In genomic region chr14:86761611-86762010, GRCh38 we compare ENCODE assay signal across 1 cellular context.
TF ChIP-seq lines count a peak whose summit lies in the region.

No MANE protein-coding gene starts in this region.

TF ChIP-seq in HepG2, 621 proteins besides CTCF, POLR2A, EP300 and RAD21 (continued from another document and continues in another):
- TF ChIP-seq ZBTB49 (CRISPR knock-in tag; IDR thresholded peaks at IDR 0.05; ENCODE audit: borderline replicate concordance) (no peak), RFX5 (IDR thresholded peaks at IDR 0.05; ENCODE audit: low read depth, low read length) (no peak), ZNF451 (CRISPR knock-in tag; IDR thresholded peaks at IDR 0.05) (no peak), HOXA3 (CRISPR knock-in tag; IDR thresholded peaks at IDR 0.05) (no peak), NR2F1 (CRISPR knock-in tag; IDR thresholded peaks at IDR 0.05) (0 out of 4 replicates have a peak, but pooled peaks of 1 of the 2 experiments have one; percentile 11), ZNF570 (CRISPR knock-in tag; IDR thresholded peaks at IDR 0.05; ENCODE audit: borderline replicate concordance) (no peak), KAT8 (CRISPR knock-in tag; IDR thresholded peaks at IDR 0.05) (0 out of 2 replicates have a peak, but pooled peaks have one; percentile 15), HNRNPH1 (optimal IDR thresholded peaks at IDR 0.05; ENCODE audit: low read depth, low read length) (no peak), NR2C2 (CRISPR knock-in tag; IDR thresholded peaks at IDR 0.05; ENCODE audit: borderline replicate concordance) (peak; percentile 22; the same call in 1 of the 2 replicates), POLR2AphosphoS5 (IDR thresholded peaks at IDR 0.05; ENCODE audit: low read depth, low read length) (no peak), NR2F6 (IDR thresholded peaks at IDR 0.05) (peak; percentile 28; the same call in 1 of the 2 replicates), NR2F6 (CRISPR knock-in tag; IDR thresholded peaks at IDR 0.05) (peak; percentile 50; the same call in 1 of the 2 replicates), KLF16 (CRISPR knock-in tag; IDR thresholded peaks at IDR 0.05) (no peak), BHLHE40 (IDR thresholded peaks at IDR 0.05; ENCODE audit: low read length) (peak; percentile 59; the same call in 1 of the 2 replicates), YEATS4 (CRISPR knock-in tag; IDR thresholded peaks at IDR 0.05; ENCODE audit: borderline replicate concordance) (no peak), SALL1 (CRISPR knock-in tag; IDR thresholded peaks at IDR 0.05) (peak; percentile 45), ATF4 (CRISPR knock-in tag; IDR thresholded peaks at IDR 0.05) (peak in 1 of 2 experiments; percentile 57; a peak in 2 of 4 replicates), FOSL2 (CRISPR knock-in tag; IDR thresholded peaks at IDR 0.05) (peak; percentile 83), ZSCAN30 (CRISPR knock-in tag; IDR thresholded peaks at IDR 0.05) (no peak), ATF3 (CRISPR knock-in tag; IDR thresholded peaks at IDR 0.05) (0 out of 2 replicates have a peak, but pooled peaks have one; percentile 38), CEBPB (IDR thresholded peaks at IDR 0.05; ENCODE audit: borderline replicate concordance, low read depth, low read length) (peak; percentile 15; the same call in 1 of the 2 replicates), ZNF546 (CRISPR knock-in tag; conservative IDR thresholded peaks at IDR 0.05) (no peak), RARA (CRISPR knock-in tag; IDR thresholded peaks at IDR 0.05) (peak; percentile 83), CEBPG (CRISPR knock-in tag; IDR thresholded peaks at IDR 0.05) (peak; percentile 45), RXRA (CRISPR knock-in tag; IDR thresholded peaks at IDR 0.05) (no peak; the same call in 1 of the 2 replicates), TAF15 (IDR thresholded peaks at IDR 0.05; ENCODE audit: low read depth, low read length, poor library complexity, severe bottlenecking) (no peak), EZH2 (conservative IDR thresholded peaks at IDR 0.05; ENCODE audit: low read depth, low read length) (no peak), ZEB1 (IDR thresholded peaks at IDR 0.05; ENCODE audit: insufficient replicate concordance, low read depth) (no peak), PBX2 (CRISPR knock-in tag; IDR thresholded peaks at IDR 0.05) (no peak)
- TF ChIP-seq, protein P1, sequence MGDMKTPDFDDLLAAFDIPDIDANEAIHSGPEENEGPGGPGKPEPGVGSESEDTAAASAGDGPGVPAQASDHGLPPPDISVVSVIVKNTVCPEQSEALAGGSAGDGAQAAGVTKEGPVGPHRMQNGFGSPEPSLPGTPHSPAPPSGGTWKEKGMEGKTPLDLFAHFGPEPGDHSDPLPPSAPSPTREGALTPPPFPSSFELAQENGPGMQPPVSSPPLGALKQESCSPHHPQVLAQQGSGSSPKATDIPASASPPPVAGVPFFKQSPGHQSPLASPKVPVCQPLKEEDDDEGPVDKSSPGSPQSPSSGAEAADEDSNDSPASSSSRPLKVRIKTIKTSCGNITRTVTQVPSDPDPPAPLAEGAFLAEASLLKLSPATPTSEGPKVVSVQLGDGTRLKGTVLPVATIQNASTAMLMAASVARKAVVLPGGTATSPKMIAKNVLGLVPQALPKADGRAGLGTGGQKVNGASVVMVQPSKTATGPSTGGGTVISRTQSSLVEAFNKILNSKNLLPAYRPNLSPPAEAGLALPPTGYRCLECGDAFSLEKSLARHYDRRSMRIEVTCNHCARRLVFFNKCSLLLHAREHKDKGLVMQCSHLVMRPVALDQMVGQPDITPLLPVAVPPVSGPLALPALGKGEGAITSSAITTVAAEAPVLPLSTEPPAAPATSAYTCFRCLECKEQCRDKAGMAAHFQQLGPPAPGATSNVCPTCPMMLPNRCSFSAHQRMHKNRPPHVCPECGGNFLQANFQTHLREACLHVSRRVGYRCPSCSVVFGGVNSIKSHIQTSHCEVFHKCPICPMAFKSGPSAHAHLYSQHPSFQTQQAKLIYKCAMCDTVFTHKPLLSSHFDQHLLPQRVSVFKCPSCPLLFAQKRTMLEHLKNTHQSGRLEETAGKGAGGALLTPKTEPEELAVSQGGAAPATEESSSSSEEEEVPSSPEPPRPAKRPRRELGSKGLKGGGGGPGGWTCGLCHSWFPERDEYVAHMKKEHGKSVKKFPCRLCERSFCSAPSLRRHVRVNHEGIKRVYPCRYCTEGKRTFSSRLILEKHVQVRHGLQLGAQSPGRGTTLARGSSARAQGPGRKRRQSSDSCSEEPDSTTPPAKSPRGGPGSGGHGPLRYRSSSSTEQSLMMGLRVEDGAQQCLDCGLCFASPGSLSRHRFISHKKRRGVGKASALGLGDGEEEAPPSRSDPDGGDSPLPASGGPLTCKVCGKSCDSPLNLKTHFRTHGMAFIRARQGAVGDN (CRISPR knock-in tag; IDR thresholded peaks at IDR 0.05), result no peak
- TF ChIP-seq, protein P2, sequence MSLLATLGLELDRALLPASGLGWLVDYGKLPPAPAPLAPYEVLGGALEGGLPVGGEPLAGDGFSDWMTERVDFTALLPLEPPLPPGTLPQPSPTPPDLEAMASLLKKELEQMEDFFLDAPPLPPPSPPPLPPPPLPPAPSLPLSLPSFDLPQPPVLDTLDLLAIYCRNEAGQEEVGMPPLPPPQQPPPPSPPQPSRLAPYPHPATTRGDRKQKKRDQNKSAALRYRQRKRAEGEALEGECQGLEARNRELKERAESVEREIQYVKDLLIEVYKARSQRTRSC (CRISPR knock-in tag; IDR thresholded peaks at IDR 0.05; ENCODE audit: low read depth), result no peak
- TF ChIP-seq, protein P3, sequence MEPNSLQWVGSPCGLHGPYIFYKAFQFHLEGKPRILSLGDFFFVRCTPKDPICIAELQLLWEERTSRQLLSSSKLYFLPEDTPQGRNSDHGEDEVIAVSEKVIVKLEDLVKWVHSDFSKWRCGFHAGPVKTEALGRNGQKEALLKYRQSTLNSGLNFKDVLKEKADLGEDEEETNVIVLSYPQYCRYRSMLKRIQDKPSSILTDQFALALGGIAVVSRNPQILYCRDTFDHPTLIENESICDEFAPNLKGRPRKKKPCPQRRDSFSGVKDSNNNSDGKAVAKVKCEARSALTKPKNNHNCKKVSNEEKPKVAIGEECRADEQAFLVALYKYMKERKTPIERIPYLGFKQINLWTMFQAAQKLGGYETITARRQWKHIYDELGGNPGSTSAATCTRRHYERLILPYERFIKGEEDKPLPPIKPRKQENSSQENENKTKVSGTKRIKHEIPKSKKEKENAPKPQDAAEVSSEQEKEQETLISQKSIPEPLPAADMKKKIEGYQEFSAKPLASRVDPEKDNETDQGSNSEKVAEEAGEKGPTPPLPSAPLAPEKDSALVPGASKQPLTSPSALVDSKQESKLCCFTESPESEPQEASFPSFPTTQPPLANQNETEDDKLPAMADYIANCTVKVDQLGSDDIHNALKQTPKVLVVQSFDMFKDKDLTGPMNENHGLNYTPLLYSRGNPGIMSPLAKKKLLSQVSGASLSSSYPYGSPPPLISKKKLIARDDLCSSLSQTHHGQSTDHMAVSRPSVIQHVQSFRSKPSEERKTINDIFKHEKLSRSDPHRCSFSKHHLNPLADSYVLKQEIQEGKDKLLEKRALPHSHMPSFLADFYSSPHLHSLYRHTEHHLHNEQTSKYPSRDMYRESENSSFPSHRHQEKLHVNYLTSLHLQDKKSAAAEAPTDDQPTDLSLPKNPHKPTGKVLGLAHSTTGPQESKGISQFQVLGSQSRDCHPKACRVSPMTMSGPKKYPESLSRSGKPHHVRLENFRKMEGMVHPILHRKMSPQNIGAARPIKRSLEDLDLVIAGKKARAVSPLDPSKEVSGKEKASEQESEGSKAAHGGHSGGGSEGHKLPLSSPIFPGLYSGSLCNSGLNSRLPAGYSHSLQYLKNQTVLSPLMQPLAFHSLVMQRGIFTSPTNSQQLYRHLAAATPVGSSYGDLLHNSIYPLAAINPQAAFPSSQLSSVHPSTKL (CRISPR knock-in tag; IDR thresholded peaks at IDR 0.05), result peak; percentile 52; the same call in 1 of the 2 replicates
- TF ChIP-seq, protein P4, sequence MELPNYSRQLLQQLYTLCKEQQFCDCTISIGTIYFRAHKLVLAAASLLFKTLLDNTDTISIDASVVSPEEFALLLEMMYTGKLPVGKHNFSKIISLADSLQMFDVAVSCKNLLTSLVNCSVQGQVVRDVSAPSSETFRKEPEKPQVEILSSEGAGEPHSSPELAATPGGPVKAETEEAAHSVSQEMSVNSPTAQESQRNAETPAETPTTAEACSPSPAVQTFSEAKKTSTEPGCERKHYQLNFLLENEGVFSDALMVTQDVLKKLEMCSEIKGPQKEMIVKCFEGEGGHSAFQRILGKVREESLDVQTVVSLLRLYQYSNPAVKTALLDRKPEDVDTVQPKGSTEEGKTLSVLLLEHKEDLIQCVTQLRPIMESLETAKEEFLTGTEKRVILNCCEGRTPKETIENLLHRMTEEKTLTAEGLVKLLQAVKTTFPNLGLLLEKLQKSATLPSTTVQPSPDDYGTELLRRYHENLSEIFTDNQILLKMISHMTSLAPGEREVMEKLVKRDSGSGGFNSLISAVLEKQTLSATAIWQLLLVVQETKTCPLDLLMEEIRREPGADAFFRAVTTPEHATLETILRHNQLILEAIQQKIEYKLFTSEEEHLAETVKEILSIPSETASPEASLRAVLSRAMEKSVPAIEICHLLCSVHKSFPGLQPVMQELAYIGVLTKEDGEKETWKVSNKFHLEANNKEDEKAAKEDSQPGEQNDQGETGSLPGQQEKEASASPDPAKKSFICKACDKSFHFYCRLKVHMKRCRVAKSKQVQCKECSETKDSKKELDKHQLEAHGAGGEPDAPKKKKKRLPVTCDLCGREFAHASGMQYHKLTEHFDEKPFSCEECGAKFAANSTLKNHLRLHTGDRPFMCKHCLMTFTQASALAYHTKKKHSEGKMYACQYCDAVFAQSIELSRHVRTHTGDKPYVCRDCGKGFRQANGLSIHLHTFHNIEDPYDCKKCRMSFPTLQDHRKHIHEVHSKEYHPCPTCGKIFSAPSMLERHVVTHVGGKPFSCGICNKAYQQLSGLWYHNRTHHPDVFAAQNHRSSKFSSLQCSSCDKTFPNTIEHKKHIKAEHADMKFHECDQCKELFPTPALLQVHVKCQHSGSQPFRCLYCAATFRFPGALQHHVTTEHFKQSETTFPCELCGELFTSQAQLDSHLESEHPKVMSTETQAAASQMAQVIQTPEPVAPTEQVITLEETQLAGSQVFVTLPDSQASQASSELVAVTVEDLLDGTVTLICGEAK (IDR thresholded peaks at IDR 0.05), result no peak
- TF ChIP-seq, protein P4 (CRISPR knock-in tag; IDR thresholded peaks at IDR 0.05), result no peak
